Comparison of ENCODE assay signal across 10 cellular contexts in the genomic region with DNA sequence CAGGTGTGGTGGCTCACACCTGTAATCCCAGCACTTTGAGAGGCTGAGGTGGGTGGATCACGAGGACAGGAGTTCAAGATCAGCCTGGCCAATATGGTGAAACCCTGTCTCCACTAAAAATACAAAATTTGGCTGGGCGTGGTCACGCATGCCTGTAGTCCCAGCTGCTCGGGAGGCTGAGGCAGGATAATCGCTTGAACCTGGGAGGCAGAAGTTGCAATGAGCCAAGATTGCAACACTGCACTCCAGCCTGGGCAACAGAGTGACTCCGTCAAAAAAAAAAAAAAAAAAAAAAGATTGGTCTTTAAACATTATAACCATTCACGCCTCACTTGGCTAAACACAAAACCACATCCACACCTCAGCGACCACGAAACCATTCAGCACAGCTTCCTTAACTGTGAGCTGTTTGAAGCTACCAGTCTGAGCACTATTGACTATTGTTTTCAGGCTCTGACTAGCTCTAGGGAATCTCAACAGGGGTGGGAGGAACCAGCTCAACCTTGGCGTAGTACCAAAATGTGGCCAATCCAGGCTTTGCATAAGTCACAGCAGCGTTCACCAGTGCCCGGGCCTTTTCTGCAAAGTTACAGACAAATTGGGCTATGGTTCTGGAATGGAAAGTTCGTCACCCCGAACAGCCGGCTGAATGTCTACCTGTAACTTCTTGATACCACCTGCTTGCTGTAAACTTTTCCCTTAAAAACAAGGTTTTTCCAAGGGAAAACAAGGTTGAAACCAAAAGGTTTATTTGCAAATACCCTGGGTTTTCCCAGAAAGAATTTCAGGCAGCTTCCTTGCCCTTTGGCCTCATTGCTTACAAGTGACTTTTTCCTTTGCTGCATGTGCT.
A peak's percentile ranks its signal among the peaks of the same experiment; 100 is the strongest.
DNase-seq lines count a peak whose midpoint lies in the region; ATAC-seq and TF ChIP-seq lines count a peak whose summit lies in the region.
"Had no signal": no experiment of that assay in that cellular context is flagged by ENCODE, and none has a peak within 500 bp of the region (broad histone marks: within the 10 kb centered on the region; RNA-seq: fewer than 3 reads in every experiment).

No MANE protein-coding gene starts in this region.

- H3K36me3 ChIP-seq in prostate gland = no peaks in the 10 kb centered on the region
- H3K36me3 ChIP-seq: neutrophil had no signal

- ATAC-seq in GM19328 (IDR thresholded peaks at IDR 0.05; ENCODE audit: unreplicated experiment) = peak; percentile 96
- peak; percentile 80 for ATAC-seq in HG03135 (IDR thresholded peaks at IDR 0.05; ENCODE audit: unreplicated experiment)

- H3K4me3 ChIP-seq in cardiac fibroblast (replicated peaks in 1 of 2; ENCODE audit: low read depth in 2 of 2, low read length in 2 of 2) (no peak overlapping the region), prostate gland (no peak overlapping the region)
- H3K4me3 ChIP-seq: SK-N-MC had no signal

- H3K9me3 ChIP-seq in prostate gland = no peaks in the 10 kb centered on the region
- H3K9me3 ChIP-seq: neutrophil had no signal

- 67% methylated on average over 15 of the region's 15 CpGs for WGBS in prostate gland

- no peak for TF ChIP-seq CTCF in cardiac fibroblast (IDR thresholded peaks at IDR 0.05; ENCODE audit: low read depth, low read length)
- no peak for TF ChIP-seq CTCF in prostate gland (IDR thresholded peaks at IDR 0.05)

- no peak overlapping the region for H3K27ac ChIP-seq in prostate gland
- H3K27ac ChIP-seq: neutrophil, SK-N-MC had no signal

- DNase-seq in DMS79 (lab: John Stamatoyannopoulos, UW) = peak; percentile 64
- DNase-seq in NCI-H345 treated with DMSO at 0.1 percent for 48 hours (lab: John Stamatoyannopoulos, UW; ENCODE audit: unreplicated experiment) = peak; percentile 75
- DNase-seq in cardiac fibroblast (ENCODE audit: low read depth in 2 of 2) = peak; percentile 86 to 88
- DNase-seq in medulla oblongata (ENCODE audit: extremely low spot score) = peak; percentile 93
- no peak for DNase-seq in HuH-7.5 (ENCODE audit: low spot score)
- DNase-seq in prostate gland (ENCODE audit: low spot score) = no peak

- H3K4me1 ChIP-seq in prostate gland (replicated peaks) = no peaks in the 10 kb centered on the region

- no peak for TF ChIP-seq POLR2A in prostate gland (IDR thresholded peaks at IDR 0.05)

- intact Hi-C loops in prostate gland (cut with DNase I) = no loop called here

- no peaks in the 10 kb centered on the region for H3K27me3 ChIP-seq in prostate gland (replicated peaks; ENCODE audit: insufficient read depth)

Comparison
In these comparisons a context has a peak if more than half of its experiments do, and no peak if none do; other contexts are left out.
1. DNase-seq: peak in DMS79 (single experiment), NCI-H345 treated with DMSO at 0.1 percent for 48 hours (single experiment), cardiac fibroblast (2 of 2) and medulla oblongata (single experiment); none in HuH-7.5 (single experiment) and prostate gland (single experiment).